Comparison of ENCODE assay signal across 10 cellular contexts in genomic region chr20:19975436-19975799, GRCh38. TPM values are rescaled to one million over a fixed set of nuclear protein-coding genes. Genes with fewer than 3 reads are reported as not detected.
DNase-seq lines count a peak whose midpoint lies in the region; ATAC-seq, FAIRE-seq and TF ChIP-seq lines count a peak whose summit lies in the region.
"Had no signal": no experiment of that assay in that cellular context is flagged by ENCODE, and none has a peak within 500 bp of the region (broad histone marks: within the 10 kb centered on the region; RNA-seq: fewer than 3 reads in every experiment).

No MANE protein-coding gene starts in this region.

- ATAC-seq in GM19023 (IDR thresholded peaks at IDR 0.05; ENCODE audit: unreplicated experiment) (no peak), GM19395 (IDR thresholded peaks at IDR 0.05; ENCODE audit: unreplicated experiment) (no peak), GM21360 (IDR thresholded peaks at IDR 0.05; ENCODE audit: unreplicated experiment) (no peak)
- ATAC-seq: GM12878 had no signal

- H3K4me3 Mint-ChIP-seq in astrocyte (ENCODE audit: unreplicated experiment), result peak overlapping the region; percentile 85

- DNase-seq in GM23248 (peak; percentile 66), astrocyte (ENCODE audit: low read depth) (peak; percentile 61), hepatocyte (ENCODE audit: low spot score) (no peak), smooth muscle cell (lab: John Stamatoyannopoulos, UW; ENCODE audit: unreplicated experiment) (no peak), 8988T (no peak)
- DNase-seq: T-helper 2 cell had no signal

- TF ChIP-seq CTCF in astrocyte (IDR thresholded peaks at IDR 0.05; ENCODE audit: insufficient read depth, low read depth, low read length) (no peak), hepatocyte (IDR thresholded peaks at IDR 0.05; ENCODE audit: poor library complexity) (no peak), smooth muscle cell (IDR thresholded peaks at IDR 0.05; ENCODE audit: borderline replicate concordance, insufficient read depth, poor library complexity, severe bottlenecking) (no peak)

- H3F3A ChIP-seq in GM23248 (ENCODE audit: insufficient read depth), result peaks cover 56% of the 10 kb centered on the region
- peaks cover 52% of the 10 kb centered on the region for H3F3A ChIP-seq in smooth muscle cell (ENCODE audit: low read depth)

- peaks cover 3% of the 10 kb centered on the region for H3K9me3 Mint-ChIP-seq in astrocyte (ENCODE audit: unreplicated experiment)

- peaks cover 14% of the 10 kb centered on the region for H3K36me3 Mint-ChIP-seq in astrocyte (ENCODE audit: low read depth, unreplicated experiment)

- H4K20me1 ChIP-seq in GM23248 (ENCODE audit: insufficient read depth) (no peaks in the 10 kb centered on the region), astrocyte (ENCODE audit: insufficient read depth, low read length) (peaks cover 24% of the 10 kb centered on the region), hepatocyte (ENCODE audit: insufficient read depth, poor library complexity, severe bottlenecking) (no peaks in the 10 kb centered on the region), smooth muscle cell (ENCODE audit: low read depth) (peaks cover 20% of the 10 kb centered on the region)

- 2 to 4% methylated on average over 17 to 18 of the region's 18 CpGs for WGBS in GM23248 (ENCODE audit: low coverage in 1 of 2, low lambda C conversion rate in 2 of 2, missing lambda C conversion rate in 2 of 2), 2 experiments
- 74% methylated on average over 18 of the region's 18 CpGs for WGBS in hepatocyte (ENCODE audit: low lambda C conversion rate, missing lambda C conversion rate)
- WGBS in smooth muscle cell (ENCODE audit: low lambda C conversion rate), result 86% methylated on average over 18 of the region's 18 CpGs

- peaks cover 67% of the 10 kb centered on the region for H3K4me1 Mint-ChIP-seq in astrocyte (ENCODE audit: low read depth, unreplicated experiment)

- FAIRE-seq in astrocyte (lab: Jason Lieb, UNC), result no peak
- FAIRE-seq: GM12878 had no signal

- no peaks in the 10 kb centered on the region for H3K27me3 Mint-ChIP-seq in astrocyte (ENCODE audit: low read depth, unreplicated experiment)

- H3K4me2 ChIP-seq in GM23248 (ENCODE audit: unreplicated experiment), result peak overlapping the region; percentile 94
- peak overlapping the region; percentile 89 for H3K4me2 ChIP-seq in astrocyte (ENCODE audit: low read length)
- H3K4me2 ChIP-seq in hepatocyte, result peak overlapping the region; percentile 78
- H3K4me2 ChIP-seq in smooth muscle cell, result peak overlapping the region; percentile 89

- H3K27ac ChIP-seq in GM23248, result peak overlapping the region; percentile 96
- H3K27ac ChIP-seq in astrocyte (ENCODE audit: low read depth, low read length), result peak overlapping the region; percentile 96
- H3K27ac ChIP-seq in hepatocyte, result peak overlapping the region; percentile 89
- H3K27ac ChIP-seq in smooth muscle cell (ENCODE audit: low read depth), result peak overlapping the region; percentile 97

- H3K4me1 ChIP-seq in GM23248 (ENCODE audit: insufficient read depth) (peaks cover 40% of the 10 kb centered on the region), astrocyte (ENCODE audit: insufficient read depth, low read length) (peaks cover 34% of the 10 kb centered on the region), hepatocyte (ENCODE audit: insufficient read depth) (peaks cover 42% of the 10 kb centered on the region), smooth muscle cell (ENCODE audit: low read depth) (peaks cover 24% of the 10 kb centered on the region)

- H3K36me3 ChIP-seq in GM23248 (ENCODE audit: low read depth), result peaks cover 8% of the 10 kb centered on the region; the same call in 1 of the 2 replicates
- H3K36me3 ChIP-seq in astrocyte (ENCODE audit: insufficient read depth, low read length), result no peaks in the 10 kb centered on the region
- no peaks in the 10 kb centered on the region for H3K36me3 ChIP-seq in hepatocyte (replicated peaks; ENCODE audit: insufficient read depth, low read depth)
- H3K36me3 ChIP-seq in smooth muscle cell (ENCODE audit: low read depth), result no peaks in the 10 kb centered on the region

- H3K4me3 ChIP-seq in GM23248 (peak overlapping the region; percentile 95), astrocyte (ENCODE audit: insufficient read depth, low read depth, low read length) (peak overlapping the region; percentile 94), hepatocyte (peak overlapping the region; percentile 7), smooth muscle cell (peak overlapping the region; percentile 56)
- H3K4me3 ChIP-seq: GM12878 had no signal

- in situ Hi-C loops in GM23248 (cut with MboI), result loop anchor here (25.0 kb wide), 1 partner anchor 188 kb away; no protein-coding TSS in a partner anchor

- peak overlapping the region; percentile 96 for H3K9ac ChIP-seq in GM23248
- peak overlapping the region; percentile 97 for H3K9ac ChIP-seq in astrocyte (ENCODE audit: low read length)
- H3K9ac ChIP-seq in smooth muscle cell (ENCODE audit: low read depth), result peak overlapping the region; percentile 87

- H3K27ac Mint-ChIP-seq in astrocyte (ENCODE audit: unreplicated experiment), result peak overlapping the region; percentile 95

- H3K9me3 ChIP-seq in GM23248 (ENCODE audit: low read depth) (no peaks in the 10 kb centered on the region), astrocyte (ENCODE audit: insufficient read depth, low read depth, low read length) (no peaks in the 10 kb centered on the region), hepatocyte (ENCODE audit: low read depth) (no peaks in the 10 kb centered on the region), smooth muscle cell (replicated peaks; ENCODE audit: low read depth) (no peaks in the 10 kb centered on the region)

- H2AFZ ChIP-seq in GM23248 (no peak overlapping the region; the same call in 1 of the 2 replicates), astrocyte (ENCODE audit: low read depth, low read length) (peak overlapping the region; percentile 45), hepatocyte (no peak overlapping the region), smooth muscle cell (ENCODE audit: low read depth) (no peak overlapping the region)

- H3K79me2 ChIP-seq in GM23248 (ENCODE audit: insufficient read depth) (peaks cover 52% of the 10 kb centered on the region), astrocyte (ENCODE audit: insufficient read depth, low read length) (peaks cover 53% of the 10 kb centered on the region), hepatocyte (peaks cover 50% of the 10 kb centered on the region), smooth muscle cell (ENCODE audit: low read depth) (peaks cover 43% of the 10 kb centered on the region)

- H3K9me2 ChIP-seq in GM23248 (ENCODE audit: insufficient read depth), result no peaks in the 10 kb centered on the region
- no peaks in the 10 kb centered on the region for H3K9me2 ChIP-seq in hepatocyte (replicated peaks; ENCODE audit: insufficient read depth)

- H3K27me3 ChIP-seq in GM23248 (replicated peaks; ENCODE audit: insufficient read depth), result no peaks in the 10 kb centered on the region
- H3K27me3 ChIP-seq in astrocyte (ENCODE audit: insufficient read depth, low read length), result no peaks in the 10 kb centered on the region
- no peaks in the 10 kb centered on the region for H3K27me3 ChIP-seq in hepatocyte
- H3K27me3 ChIP-seq in smooth muscle cell (ENCODE audit: low read depth), result no peaks in the 10 kb centered on the region

RNA-seq across cellular contexts. Expression of gene NAA20, which starts 41.7 kb away (rescaled TPM):
- total RNA-seq in GM23248 (2014; rRNA removed; shearing (Covaris generic)), result 46.2 and 66.4 TPM in 2 replicates
- 162 and 163 TPM in 2 replicates for polyA plus RNA-seq in GM23248 (2016; fragmentation: Nextera tagmentation; extraction: Ambion mirVana)
- 61.5 and 73.0 TPM in 2 replicates for total RNA-seq in astrocyte
- total RNA-seq in hepatocyte, result 53.6 and 66.1 TPM in 2 replicates
- polyA plus RNA-seq in hepatocyte, result 108 and 126 TPM in 2 replicates
- 35.4 and 49.4 TPM in 2 replicates for total RNA-seq in smooth muscle cell
- polyA plus RNA-seq in smooth muscle cell, result 96.9 and 101 TPM in 2 replicates

Comparison
In these comparisons a context has a peak if more than half of its experiments do, and no peak if none do; other contexts are left out.
1. DNase-seq: peak in GM23248 (single experiment) and astrocyte (single experiment); none in hepatocyte (single experiment), smooth muscle cell (single experiment) and 8988T (single experiment).
2. H3K4me3 ChIP-seq: peak in every context shown above with its lines; median percentile 95 in GM23248; 94 in astrocyte; 56 in smooth muscle cell; 7 in hepatocyte.
3. Peak in every context shown above with its lines, with median percentiles within 50 percentile points of each other: H3K27ac ChIP-seq, H3K4me2 ChIP-seq and H3K9ac ChIP-seq.